19 cellular contexts compared by ENCODE assay signal in the genomic region with DNA sequence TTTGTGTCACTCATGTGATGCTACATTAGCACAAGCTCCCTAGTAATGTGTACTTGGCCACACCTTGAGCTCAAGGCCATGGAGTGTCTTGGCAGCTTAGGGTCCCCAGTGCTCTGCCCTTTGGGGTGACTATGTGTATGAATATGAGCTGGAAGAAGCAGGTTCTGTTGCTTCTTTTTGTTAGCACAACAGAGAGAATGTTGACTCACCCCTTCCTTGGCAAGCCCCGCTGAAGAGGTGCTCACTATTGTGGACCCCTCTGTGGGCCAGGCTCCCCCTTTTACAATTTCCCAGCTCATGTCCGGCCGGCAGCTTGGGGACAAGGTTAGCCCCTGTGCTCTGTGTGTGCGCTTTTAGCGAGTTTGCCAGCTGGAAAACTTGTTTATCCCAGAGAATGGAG. TPM values are rescaled to one million over a fixed set of nuclear protein-coding genes. Genes with fewer than 3 reads are reported as not detected.
DNase-seq lines count a peak whose midpoint lies in the region; ATAC-seq and TF ChIP-seq lines count a peak whose summit lies in the region.
"Had no signal": no experiment of that assay in that cellular context is flagged by ENCODE, and none has a peak within 500 bp of the region (broad histone marks: within the 10 kb centered on the region; RNA-seq: fewer than 3 reads in every experiment).

No MANE protein-coding gene starts in this region.

- no peak for DNase-seq in CD4-positive, CD25-positive, alpha-beta regulatory T cell
- no peak for DNase-seq in effector memory CD8-positive, alpha-beta T cell
- DNase-seq in nephron progenitor cell (no peak), foreskin melanocyte (no peak)
- DNase-seq in activated CD4-positive, CD25-positive, alpha-beta regulatory T cell (lab: John Stamatoyannopoulos, UW), result no peak
- DNase-seq: activated CD4-positive, alpha-beta memory T cell treated with anti-CD3 and anti-CD28 coated beads, Interleukin-2, amount 10 ng/mL, durations not matched to agents 7 days and 5 days; islet precursor cell; NCI-H1092 treated with DMSO at 0.1 percent for 48 hours; NCI-H2029 had no signal

- no peaks in the 10 kb centered on the region for H3K27me3 ChIP-seq in CD4-positive, CD25-positive, alpha-beta regulatory T cell (ENCODE audit: control insufficient read depth, insufficient read depth, low read length)
- H3K27me3 ChIP-seq: ascending aorta had no signal

- H3K4me3 ChIP-seq in CD4-positive, CD25-positive, alpha-beta regulatory T cell (ENCODE audit: low read depth, low read length), result no peak overlapping the region
- H3K4me3 ChIP-seq: ascending aorta, lung had no signal

- peak overlapping the region in 2 of 3 donors; percentile 60 to 95 for H3K27ac Mint-ChIP-seq in CD4-positive, CD25-positive, alpha-beta regulatory T cell
- peak overlapping the region; percentile 44 to 73 for H3K27ac Mint-ChIP-seq in effector memory CD8-positive, alpha-beta T cell
- peak overlapping the region; percentile 83 for H3K27ac Mint-ChIP-seq in nephron progenitor cell
- H3K27ac Mint-ChIP-seq: activated CD4-positive, alpha-beta memory T cell treated with anti-CD3 and anti-CD28 coated beads, Interleukin-2, amount 10 ng/mL, durations not matched to agents 7 days and 5 days had no signal

- peaks cover 5% of the 10 kb centered on the region for H3K36me3 ChIP-seq in CD4-positive, CD25-positive, alpha-beta regulatory T cell (ENCODE audit: control insufficient read depth, insufficient read depth, low read length)
- H3K36me3 ChIP-seq in KOPT-K1 (ENCODE audit: insufficient read depth, low read length), result peaks cover 5% of the 10 kb centered on the region; the same call in 1 of the 2 replicates

- peaks cover 11 to 61% (median 34%) of the 10 kb centered on the region in 4 donors for H3K4me1 Mint-ChIP-seq in CD4-positive, CD25-positive, alpha-beta regulatory T cell
- H3K4me1 Mint-ChIP-seq in effector memory CD8-positive, alpha-beta T cell (ENCODE audit: low read depth in 2 of 2), result peaks cover 35 to 38% of the 10 kb centered on the region in 2 donors
- peaks cover 11% of the 10 kb centered on the region for H3K4me1 Mint-ChIP-seq in nephron progenitor cell

- H3K27me3 Mint-ChIP-seq in CD4-positive, CD25-positive, alpha-beta regulatory T cell, result no peaks in the 10 kb centered on the region
- H3K27me3 Mint-ChIP-seq in effector memory CD8-positive, alpha-beta T cell, result no peaks in the 10 kb centered on the region
- peaks cover 6% of the 10 kb centered on the region for H3K27me3 Mint-ChIP-seq in nephron progenitor cell (ENCODE audit: low read depth, poor library complexity)
- H3K27me3 Mint-ChIP-seq: activated CD4-positive, alpha-beta memory T cell treated with anti-CD3 and anti-CD28 coated beads, Interleukin-2, amount 10 ng/mL, durations not matched to agents 7 days and 5 days; central memory CD8-positive, alpha-beta T cell had no signal

- H3K27ac ChIP-seq in CD4-positive, CD25-positive, alpha-beta regulatory T cell (ENCODE audit: insufficient read depth, low read length, poor library complexity, severe bottlenecking), result no peak overlapping the region
- peak overlapping the region; percentile 28 for H3K27ac ChIP-seq in KOPT-K1 (ENCODE audit: low read depth, low read length, poor library complexity, severe bottlenecking)
- H3K27ac ChIP-seq: ascending aorta, VCaP had no signal

- no peak for ATAC-seq in CD4-positive, CD25-positive, alpha-beta regulatory T cell (ENCODE audit: low read depth in 2 of 2)
- ATAC-seq in effector memory CD8-positive, alpha-beta T cell (replicated peaks), result no peak
- ATAC-seq in HG02870 (IDR thresholded peaks at IDR 0.05; ENCODE audit: unreplicated experiment) (no peak), GM21390 (IDR thresholded peaks at IDR 0.05; ENCODE audit: unreplicated experiment) (no peak)
- ATAC-seq: HCT116 had no signal

- no peak for TF ChIP-seq CTCF in nephron progenitor cell (IDR thresholded peaks at IDR 0.05)

- no peak overlapping the region for H3K4me3 Mint-ChIP-seq in CD4-positive, CD25-positive, alpha-beta regulatory T cell
- H3K4me3 Mint-ChIP-seq in effector memory CD8-positive, alpha-beta T cell, result no peak overlapping the region
- no peak overlapping the region for H3K4me3 Mint-ChIP-seq in nephron progenitor cell
- H3K4me3 Mint-ChIP-seq: activated CD4-positive, alpha-beta memory T cell treated with anti-CD3 and anti-CD28 coated beads, Interleukin-2, amount 10 ng/mL, durations not matched to agents 7 days and 5 days; central memory CD8-positive, alpha-beta T cell; nephron had no signal

- H3K9me3 Mint-ChIP-seq in CD4-positive, CD25-positive, alpha-beta regulatory T cell, result no peaks in the 10 kb centered on the region
- H3K9me3 Mint-ChIP-seq in effector memory CD8-positive, alpha-beta T cell, result no peaks in the 10 kb centered on the region
- H3K9me3 Mint-ChIP-seq in nephron progenitor cell, result no peaks in the 10 kb centered on the region
- H3K9me3 Mint-ChIP-seq: activated CD4-positive, alpha-beta memory T cell treated with anti-CD3 and anti-CD28 coated beads, Interleukin-2, amount 10 ng/mL, durations not matched to agents 7 days and 5 days; activated T-helper 2 cell treated with anti-CD3 and anti-CD28 coated beads, Interferon-gamma antibody, Interleukin-2, Interleukin-4, amounts not matched to agents 10 μg/mL and 5 μg/mL and 100 μg/mL, durations not matched to agents 14 hours and 24 hours and 36 hours; central memory CD8-positive, alpha-beta T cell; nephron had no signal

- peaks cover 23% of the 10 kb centered on the region for H3K4me1 ChIP-seq in CD4-positive, CD25-positive, alpha-beta regulatory T cell (ENCODE audit: control insufficient read depth, insufficient read depth, low read length, poor library complexity, severe bottlenecking)

- H3K36me3 Mint-ChIP-seq in CD4-positive, CD25-positive, alpha-beta regulatory T cell, result peaks cover 24% of the 10 kb centered on the region
- H3K36me3 Mint-ChIP-seq in effector memory CD8-positive, alpha-beta T cell (ENCODE audit: insufficient read depth), result peaks cover 31% of the 10 kb centered on the region
- H3K36me3 Mint-ChIP-seq in nephron progenitor cell (ENCODE audit: low read depth), result peaks cover 46% of the 10 kb centered on the region

- no peaks in the 10 kb centered on the region for H3K9me3 ChIP-seq in CD4-positive, CD25-positive, alpha-beta regulatory T cell (ENCODE audit: control insufficient read depth in 2 of 2, low read length in 2 of 2)
- H3K9me3 ChIP-seq in KOPT-K1 (ENCODE audit: insufficient read depth, low read length, poor library complexity, severe bottlenecking), result no peaks in the 10 kb centered on the region
- H3K9me3 ChIP-seq: ascending aorta had no signal

RNA-seq across cellular contexts. Expression of a gene that starts 48.1 kb away (rescaled TPM):
- total RNA-seq in CD4-positive, CD25-positive, alpha-beta regulatory T cell, result 161 TPM
- 10 to 100 TPM; 11.3 to 12.7 (median 11.4) TPM for polyA plus RNA-seq in CD4-positive, CD25-positive, alpha-beta regulatory T cell
